ENCODE assay signal across 1 cellular context in genomic region chr12:47841910-47842309, GRCh38.
A peak's percentile ranks its signal among the peaks of the same experiment; 100 is the strongest.
TF ChIP-seq lines count a peak whose summit lies in the region.

No MANE protein-coding gene starts in this region.

TF ChIP-seq in K562, 482 proteins besides CTCF, POLR2A, EP300 and RAD21:
- no peak for TF ChIP-seq SIRT6 (IDR thresholded peaks at IDR 0.05; ENCODE audit: low read depth, low read length)
- TF ChIP-seq, protein P1, sequence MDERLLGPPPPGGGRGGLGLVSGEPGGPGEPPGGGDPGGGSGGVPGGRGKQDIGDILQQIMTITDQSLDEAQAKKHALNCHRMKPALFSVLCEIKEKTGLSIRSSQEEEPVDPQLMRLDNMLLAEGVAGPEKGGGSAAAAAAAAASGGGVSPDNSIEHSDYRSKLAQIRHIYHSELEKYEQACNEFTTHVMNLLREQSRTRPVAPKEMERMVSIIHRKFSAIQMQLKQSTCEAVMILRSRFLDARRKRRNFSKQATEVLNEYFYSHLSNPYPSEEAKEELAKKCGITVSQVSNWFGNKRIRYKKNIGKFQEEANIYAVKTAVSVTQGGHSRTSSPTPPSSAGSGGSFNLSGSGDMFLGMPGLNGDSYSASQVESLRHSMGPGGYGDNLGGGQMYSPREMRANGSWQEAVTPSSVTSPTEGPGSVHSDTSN (CRISPR knock-in tag; IDR thresholded peaks at IDR 0.05; ENCODE audit: low read depth): no peak
- TF ChIP-seq, protein P1 (tag; conservative IDR thresholded peaks at IDR 0.05; ENCODE audit: low read depth): peak; percentile 37; the same call in 1 of the 2 replicates
TF ChIP-seq in K562: peak in this region for 1.
